In genomic region chr12:21551811-21552469, GRCh38 we compare ENCODE assay signal across 20 cellular contexts. TPM values are rescaled to one million over a fixed set of nuclear protein-coding genes. Genes with fewer than 3 reads are reported as not detected.
DNase-seq lines count a peak whose midpoint lies in the region; ATAC-seq, FAIRE-seq and TF ChIP-seq lines count a peak whose summit lies in the region.
"Had no signal": no experiment of that assay in that cellular context is flagged by ENCODE, and none has a peak within 500 bp of the region (broad histone marks: within the 10 kb centered on the region; RNA-seq: fewer than 3 reads in every experiment).

No MANE protein-coding gene starts in this region.

- intact Hi-C loops in Right ventricle myocardium superior (cut with DNase I), result no loop called here

- no peaks in the 10 kb centered on the region for H3K27me3 Mint-ChIP-seq in nephron (ENCODE audit: low read depth)
- H3K27me3 Mint-ChIP-seq: activated CD8-positive, alpha-beta T cell treated with anti-CD3 and anti-CD28 coated beads for 36 hours had no signal

- H4K20me1 ChIP-seq in BLaER1, result no peaks in the 10 kb centered on the region

- H3K4me3 ChIP-seq in BLaER1, result no peak overlapping the region
- H3K4me3 ChIP-seq: mucosa of descending colon had no signal

- peaks cover 9% of the 10 kb centered on the region for H3K4me1 ChIP-seq in BLaER1

- H3K4me1 Mint-ChIP-seq in nephron, result peaks cover 30% of the 10 kb centered on the region

- peak; percentile 89 for ATAC-seq in Right ventricle myocardium superior (ENCODE audit: poor library complexity)
- no peak for ATAC-seq in GM18858 (IDR thresholded peaks at IDR 0.05; ENCODE audit: unreplicated experiment)
- ATAC-seq: activated CD8-positive, alpha-beta T cell treated with anti-CD3 and anti-CD28 coated beads for 36 hours; esophagus mucosa; mucosa of descending colon had no signal

- peak overlapping the region; percentile 60 to 94 (median 88) for H3K27ac Mint-ChIP-seq in nephron
- H3K27ac Mint-ChIP-seq: activated CD8-positive, alpha-beta T cell treated with anti-CD3 and anti-CD28 coated beads for 36 hours; activated T-helper 2 cell treated with anti-CD3 and anti-CD28 coated beads, Interferon-gamma antibody, Interleukin-2, Interleukin-4, amounts not matched to agents 10 μg/mL and 5 μg/mL and 100 μg/mL, durations not matched to agents 14 hours and 24 hours and 36 hours had no signal

- peak overlapping the region in 1 of 3 experiments; percentile 10 for H3K4me3 Mint-ChIP-seq in nephron
- H3K4me3 Mint-ChIP-seq: activated CD8-positive, alpha-beta T cell treated with anti-CD3 and anti-CD28 coated beads for 36 hours had no signal

- H3K36me3 ChIP-seq in BLaER1, result no peaks in the 10 kb centered on the region

- H3K4me2 ChIP-seq in BLaER1, result peak overlapping the region; percentile 37

- no peaks in the 10 kb centered on the region for H3K36me3 Mint-ChIP-seq in nephron (ENCODE audit: low read depth)

- H3K9me3 ChIP-seq in BLaER1, result peaks cover 4% of the 10 kb centered on the region; the same call in 1 of the 2 replicates
- H3K9me3 ChIP-seq: mucosa of descending colon had no signal

- H3K9me3 Mint-ChIP-seq in nephron, result no peaks in the 10 kb centered on the region
- H3K9me3 Mint-ChIP-seq: activated CD8-positive, alpha-beta T cell treated with anti-CD3 and anti-CD28 coated beads for 36 hours; activated T-helper 2 cell treated with anti-CD3 and anti-CD28 coated beads, Interferon-gamma antibody, Interleukin-2, Interleukin-4, amounts not matched to agents 10 μg/mL and 5 μg/mL and 100 μg/mL, durations not matched to agents 14 hours and 24 hours and 36 hours had no signal

- no peak for FAIRE-seq in RCC 7860 (lab: Jason Lieb, UNC)
- FAIRE-seq: GM12892 had no signal

- H3K27ac ChIP-seq in BLaER1, result no peak overlapping the region

- no peaks in the 10 kb centered on the region for H3K27me3 ChIP-seq in BLaER1

- DNase-seq in NCI-H446 treated with DMSO at 0.1 percent for 48 hours (lab: John Stamatoyannopoulos, UW), result peak; percentile 49
- DNase-seq in Right ventricle myocardium superior, result no peak
- no peak for DNase-seq in RCC 7860 (ENCODE audit: low spot score)
- DNase-seq in ureter (ENCODE audit: low spot score), result no peak
- DNase-seq in stimulated activated CD4-positive, alpha-beta T cell treated with anti-CD3 and anti-CD28 coated beads, Interleukin-4, amount 100 ng/mL, for 4 hours, result no peak
- DNase-seq: activated CD8-positive, alpha-beta T cell treated with anti-CD3 and anti-CD28 coated beads for 36 hours; aorta; mucosa of descending colon; posterior cingulate gyrus; stimulated activated CD4-positive, alpha-beta T cell treated with anti-CD3 and anti-CD28 coated beads, Interleukin-1b, Interleukin-23, amount 100 ng/mL, for 48 hours; stimulated activated CD8-positive, alpha-beta memory T cell treated with anti-CD3 and anti-CD28 coated beads, Interleukin-4, amount 100 ng/mL, for 48 hours had no signal

- H3K9ac ChIP-seq in BLaER1, result no peak overlapping the region

- no peak for TF ChIP-seq CTCF in nephron (IDR thresholded peaks at IDR 0.05; ENCODE audit: unreplicated experiment in 3 of 3)

RNA-seq across cellular contexts. Expression of gene SPX, which starts 25.8 kb away (rescaled TPM):
- total RNA-seq in Right ventricle myocardium superior (11.0 TPM), ureter (not detected)

RNA-seq across cellular contexts. Expression of gene GOLT1B, which starts 50.4 kb away (rescaled TPM):
- total RNA-seq in Right ventricle myocardium superior (15.6 TPM), ureter (33.7 TPM)

RNA-seq across cellular contexts. Expression of gene RECQL, which starts 50.5 kb away (rescaled TPM):
- total RNA-seq in Right ventricle myocardium superior (18.0 TPM), ureter (23.9 TPM)

RNA-seq across cellular contexts. Expression of gene GYS2, which starts 52.7 kb away (rescaled TPM):
- total RNA-seq in Right ventricle myocardium superior, result not detected
- total RNA-seq in ureter, result 0.16 TPM
- total RNA-seq: activated CD8-positive, alpha-beta T cell treated with anti-CD3 and anti-CD28 coated beads for 36 hours; G401; M059J; mucosa of descending colon; urinary bladder had no signal

Comparison
In these comparisons a context has a peak if more than half of its experiments do, and no peak if none do; other contexts are left out.
1. RNA of gene SPX, which starts 25.8 kb away (total RNA-seq): 11.0 TPM in Right ventricle myocardium superior (single experiment); not detected in ureter (single experiment); every median in the first group is over 10 times any median in the second.